ENCODE assay signal across 22 cellular contexts in genomic region chr12:76962099-76962498, GRCh38.
DNase-seq lines count a peak whose midpoint lies in the region; ATAC-seq, FAIRE-seq and TF ChIP-seq lines count a peak whose summit lies in the region.
"Had no signal": no experiment of that assay in that cellular context is flagged by ENCODE, and none has a peak within 500 bp of the region (broad histone marks: within the 10 kb centered on the region; RNA-seq: fewer than 3 reads in every experiment).

No MANE protein-coding gene starts in this region.

- H3K9me3 ChIP-seq in mammary epithelial cell (replicated peaks; ENCODE audit: insufficient read depth, low read length) (no peaks in the 10 kb centered on the region), keratinocyte (ENCODE audit: control insufficient read depth, low read depth, low read length) (no peaks in the 10 kb centered on the region)
- H3K9me3 ChIP-seq: BLaER1 had no signal

- no peak for TF ChIP-seq CTCF in mammary epithelial cell (conservative IDR thresholded peaks at IDR 0.05 in 1 of 2, IDR thresholded peaks at IDR 0.05 in 1 of 2; ENCODE audit: extremely low read depth in 1 of 2, insufficient read depth in 1 of 2, low read depth in 1 of 2, low read length in 2 of 2)
- no peak for TF ChIP-seq CTCF in MCF 10A (IDR thresholded peaks at IDR 0.05; ENCODE audit: unreplicated experiment)
- TF ChIP-seq CTCF in epithelial cell of esophagus (IDR thresholded peaks at IDR 0.05; ENCODE audit: insufficient read depth, low read depth, low read length, missing control alignments): no peak
- TF ChIP-seq CTCF in keratinocyte (optimal IDR thresholded peaks at IDR 0.05 in 1 of 3, IDR thresholded peaks at IDR 0.05 in 1 of 3, conservative IDR thresholded peaks at IDR 0.05 in 1 of 3; ENCODE audit: extremely low read depth in 1 of 3, insufficient read depth in 2 of 3, low read length in 3 of 3): no peak

- no peak overlapping the region for H3K4me3 ChIP-seq in mammary epithelial cell (replicated peaks in 1 of 3; ENCODE audit: insufficient read depth in 1 of 3, low read depth in 2 of 3, low read length in 3 of 3)
- H3K4me3 ChIP-seq in epithelial cell of esophagus (ENCODE audit: low read length): no peak overlapping the region
- no peak overlapping the region for H3K4me3 ChIP-seq in keratinocyte (ENCODE audit: control insufficient read depth in 2 of 3, extremely low read depth in 1 of 3, insufficient read depth in 2 of 3, low read depth in 1 of 3, low read length in 3 of 3)
- H3K4me3 ChIP-seq: BLaER1, GM12878, GM23248 had no signal

- no peak overlapping the region for H3K4me3 Mint-ChIP-seq in MCF 10A (ENCODE audit: unreplicated experiment)
- H3K4me3 Mint-ChIP-seq: CD14-positive monocyte; CD4-positive, alpha-beta memory T cell had no signal

- dilution Hi-C loops in mammary epithelial cell (cut with HindIII; ENCODE audit: low sequenced_read_pairs): loop anchor here (5.0 kb wide), 1 partner anchor 80 kb away; no protein-coding TSS in a partner anchor
- dilution Hi-C loops in keratinocyte (cut with MboI; ENCODE audit: extremely low pct_ligation_motif_present, low sequenced_read_pairs): no loop called here

- H3K79me2 ChIP-seq in mammary epithelial cell (ENCODE audit: insufficient read depth, low read length): no peaks in the 10 kb centered on the region
- no peaks in the 10 kb centered on the region for H3K79me2 ChIP-seq in keratinocyte (ENCODE audit: control insufficient read depth, insufficient read depth, low read length)

- BruUV-seq in mammary epithelial cell (replicated peaks; lab: Mats Ljungman, UMichigan): no TSS peak
- no TSS peak for BruUV-seq in MCF 10A (replicated peaks; lab: Mats Ljungman, UMichigan)

- no peaks in the 10 kb centered on the region for H4K20me1 ChIP-seq in mammary epithelial cell (ENCODE audit: insufficient read depth, low read length)
- no peaks in the 10 kb centered on the region for H4K20me1 ChIP-seq in keratinocyte (ENCODE audit: control insufficient read depth, extremely low read depth, insufficient read depth, low read length)
- H4K20me1 ChIP-seq: BLaER1 had no signal

- WGBS in mammary epithelial cell (ENCODE audit: low coverage, missing lambda C conversion rate): 25% methylated on average over 3 of the region's 3 CpGs

- no peaks in the 10 kb centered on the region for H3K27me3 Mint-ChIP-seq in MCF 10A (ENCODE audit: insufficient read depth, unreplicated experiment)

- intact Hi-C loops in mammary epithelial cell (cut with micrococcal nuclease) (no loop called here), MCF 10A (cut with micrococcal nuclease) (no loop called here), Right ventricle myocardium superior (cut with DNase I) (no loop called here)

- no peaks in the 10 kb centered on the region for H3K9me3 Mint-ChIP-seq in MCF 10A (ENCODE audit: unreplicated experiment)

- peaks cover 9% of the 10 kb centered on the region for H3K4me1 ChIP-seq in mammary epithelial cell (ENCODE audit: insufficient read depth, low read length)
- H3K4me1 ChIP-seq in keratinocyte (ENCODE audit: control insufficient read depth, extremely low read depth, insufficient read depth, low read length): peaks cover 25% of the 10 kb centered on the region
- H3K4me1 ChIP-seq: BLaER1 had no signal

- H3K9ac ChIP-seq in mammary epithelial cell (ENCODE audit: insufficient read depth, low read length) (no peak overlapping the region), keratinocyte (ENCODE audit: control insufficient read depth, extremely low read depth, insufficient read depth, low read length) (no peak overlapping the region)
- H3K9ac ChIP-seq: BLaER1, GM23248 had no signal

- DNase-seq in mammary epithelial cell (peak; percentile 83), MCF 10A (ENCODE audit: unreplicated experiment) (no peak), epithelial cell of esophagus (ENCODE audit: low read depth) (peak; percentile 85), keratinocyte (ENCODE audit: low read depth, low spot score) (peak; percentile 63), Right ventricle myocardium superior (no peak), hippocampal formation (lab: John Stamatoyannopoulos, UW) (no peak), HUDEP-2 (lab: John Stamatoyannopoulos, UW; ENCODE audit: unreplicated experiment in 76 of 76) (no peak), cortex of kidney (lab: John Stamatoyannopoulos, UW) (no peak)
- DNase-seq: 8988T; Calu3; CD4-positive, alpha-beta memory T cell; DMS 273 treated with DMSO at 0.1 percent for 48 hours; DND-41; EL; GM23248; HCEC 1CT; IMR-90 had no signal

- H2AFZ ChIP-seq in mammary epithelial cell (ENCODE audit: low read depth, low read length) (peak overlapping the region; percentile 7), keratinocyte (ENCODE audit: control insufficient read depth, low read length) (no peak overlapping the region)
- H2AFZ ChIP-seq: GM23248 had no signal

- H3K4me1 Mint-ChIP-seq in MCF 10A (ENCODE audit: insufficient read depth, unreplicated experiment): peaks cover 7% of the 10 kb centered on the region
- H3K4me1 Mint-ChIP-seq: CD14-positive monocyte; CD4-positive, alpha-beta memory T cell had no signal

- in situ Hi-C loops in mammary epithelial cell (cut with MboI; ENCODE audit: low sequenced_read_pairs in 2 of 2): no loop called here

- CTCF ChIA-PET in mammary epithelial cell (lab: Charles Lee; ENCODE audit: low non-redundant PET) (no interaction called here), MCF 10A (lab: Yijun Ruan, JAX) (no interaction called here)

- peak; percentile 89 for FAIRE-seq in keratinocyte (lab: Jason Lieb, UNC)
- FAIRE-seq: GM12878, GM19239, H54 had no signal

- H3K27me3 ChIP-seq in mammary epithelial cell (ENCODE audit: insufficient read depth, low read length): no peaks in the 10 kb centered on the region
- H3K27me3 ChIP-seq in keratinocyte (ENCODE audit: control insufficient read depth, extremely low read depth, insufficient read depth, low read length): no peaks in the 10 kb centered on the region
- H3K27me3 ChIP-seq: BLaER1 had no signal

- no peak overlapping the region for H3K27ac ChIP-seq in mammary epithelial cell (ENCODE audit: insufficient read depth, low read depth, low read length)
- H3K27ac ChIP-seq in keratinocyte (ENCODE audit: control insufficient read depth, insufficient read depth, low read length): no peak overlapping the region
- H3K27ac ChIP-seq: BLaER1, GM23248 had no signal

- no peak overlapping the region for H3K27ac Mint-ChIP-seq in MCF 10A (ENCODE audit: low read depth, unreplicated experiment)
- H3K27ac Mint-ChIP-seq: CD14-positive monocyte had no signal

- no peak overlapping the region for H3K4me2 ChIP-seq in mammary epithelial cell (ENCODE audit: insufficient read depth, low read depth, low read length)
- peak overlapping the region; percentile 7 for H3K4me2 ChIP-seq in keratinocyte (ENCODE audit: control insufficient read depth, extremely low read depth, insufficient read depth, low read depth, low read length)
- H3K4me2 ChIP-seq: BLaER1 had no signal

- H3K36me3 ChIP-seq in mammary epithelial cell (ENCODE audit: insufficient read depth, low read length) (no peaks in the 10 kb centered on the region), keratinocyte (ENCODE audit: control insufficient read depth in 2 of 2, extremely low read depth in 1 of 2, insufficient read depth in 2 of 2, low read length in 2 of 2) (no peaks in the 10 kb centered on the region)
- H3K36me3 ChIP-seq: BLaER1 had no signal

- no peaks in the 10 kb centered on the region for H3K9me1 ChIP-seq in keratinocyte (ENCODE audit: control insufficient read depth, extremely low read depth, insufficient read depth, low read length)

- no peaks in the 10 kb centered on the region for H3K36me3 Mint-ChIP-seq in MCF 10A (ENCODE audit: insufficient read depth, unreplicated experiment)
- H3K36me3 Mint-ChIP-seq: CD14-positive monocyte; CD4-positive, alpha-beta memory T cell had no signal

- POLR2A ChIA-PET in MCF 10A (lab: Yijun Ruan, JAX): no interaction called here

- ATAC-seq in Right ventricle myocardium superior (ENCODE audit: poor library complexity): no peak
- ATAC-seq: GM12878 had no signal

Comparison
In these comparisons a context has a peak if more than half of its experiments do, and no peak if none do; other contexts are left out.
1. DNase-seq: peak in mammary epithelial cell (single experiment), epithelial cell of esophagus (single experiment) and keratinocyte (single experiment); none in MCF 10A (single experiment), Right ventricle myocardium superior (single experiment), hippocampal formation (0 of 2), HUDEP-2 (0 of 76) and cortex of kidney (single experiment).